In genomic region chr12:131842169-131842568, GRCh38 we compare ENCODE assay signal across 28 cellular contexts.
"Had no signal": no experiment of that assay in that cellular context is flagged by ENCODE, and none has a peak within 500 bp of the region (broad histone marks: within the 10 kb centered on the region; RNA-seq: fewer than 3 reads in every experiment).

No MANE protein-coding gene starts in this region.

- H3K4me3 Mint-ChIP-seq: stimulated activated effector memory CD8-positive, alpha-beta T cell treated with anti-CD3 and anti-CD28 coated beads, Interleukin-12 subunit alpha, Interleukin-12 subunit beta, amount 100 ng/mL, for 72 hours; stimulated activated memory B cell treated with anti-CD40 and anti-IgM and Interleukin-4, amounts not matched to agents 10 μg/mL and 1 μg/mL and 100 μg/mL, for 72 hours; stimulated activated naive B cell treated with anti-CD40 and anti-IgM and Interleukin-4, amounts not matched to agents 10 μg/mL and 1 μg/mL and 100 μg/mL, for 72 hours; stimulated activated naive CD8-positive, alpha-beta T cell treated with anti-CD3 and anti-CD28 coated beads, Interleukin-15, amount 100 ng/mL, for 72 hours; stimulated activated naive CD8-positive, alpha-beta T cell treated with anti-CD3 and anti-CD28 coated beads, Interleukin-15, Interleukin-2, amounts not matched to agents 100 ng/mL and 50 ng/mL, for 24 hours; type B pancreatic cell had no signal

- ATAC-seq: stimulated activated effector memory CD8-positive, alpha-beta T cell treated with anti-CD3 and anti-CD28 coated beads, Interleukin-12 subunit alpha, Interleukin-12 subunit beta, amount 100 ng/mL, for 72 hours; stimulated activated memory B cell treated with anti-CD40 and anti-IgM and Interleukin-4, amounts not matched to agents 10 μg/mL and 1 μg/mL and 100 μg/mL, for 72 hours; stimulated activated naive B cell treated with anti-CD40 and anti-IgM and Interleukin-4, amounts not matched to agents 10 μg/mL and 1 μg/mL and 100 μg/mL, for 72 hours; stimulated activated naive CD8-positive, alpha-beta T cell treated with anti-CD3 and anti-CD28 coated beads, Interleukin-15, amount 100 ng/mL, for 72 hours; stimulated activated naive CD8-positive, alpha-beta T cell treated with anti-CD3 and anti-CD28 coated beads, Interleukin-15, Interleukin-2, amounts not matched to agents 100 U/mL and 50 U/mL, for 24 hours; upper lobe of right lung had no signal

- H3K9me3 Mint-ChIP-seq: stimulated activated effector memory CD8-positive, alpha-beta T cell treated with anti-CD3 and anti-CD28 coated beads, Interleukin-12 subunit alpha, Interleukin-12 subunit beta, amount 100 ng/mL, for 72 hours; stimulated activated memory B cell treated with anti-CD40 and anti-IgM and Interleukin-4, amounts not matched to agents 10 μg/mL and 1 μg/mL and 100 μg/mL, for 72 hours; stimulated activated naive B cell treated with anti-CD40 and anti-IgM and Interleukin-4, amounts not matched to agents 10 μg/mL and 1 μg/mL and 100 μg/mL, for 72 hours; stimulated activated naive CD8-positive, alpha-beta T cell treated with anti-CD3 and anti-CD28 coated beads, Interleukin-15, amount 100 ng/mL, for 72 hours; stimulated activated naive CD8-positive, alpha-beta T cell treated with anti-CD3 and anti-CD28 coated beads, Interleukin-15, Interleukin-2, amounts not matched to agents 100 ng/mL and 50 ng/mL, for 24 hours; type B pancreatic cell had no signal

- H3K27ac Mint-ChIP-seq: stimulated activated effector memory CD8-positive, alpha-beta T cell treated with anti-CD3 and anti-CD28 coated beads, Interleukin-12 subunit alpha, Interleukin-12 subunit beta, amount 100 ng/mL, for 72 hours; stimulated activated memory B cell treated with anti-CD40 and anti-IgM and Interleukin-4, amounts not matched to agents 10 μg/mL and 1 μg/mL and 100 μg/mL, for 72 hours; stimulated activated naive B cell treated with anti-CD40 and anti-IgM and Interleukin-4, amounts not matched to agents 10 μg/mL and 1 μg/mL and 100 μg/mL, for 72 hours; stimulated activated naive CD8-positive, alpha-beta T cell treated with anti-CD3 and anti-CD28 coated beads, Interleukin-15, amount 100 ng/mL, for 72 hours; stimulated activated naive CD8-positive, alpha-beta T cell treated with anti-CD3 and anti-CD28 coated beads, Interleukin-15, Interleukin-2, amounts not matched to agents 100 ng/mL and 50 ng/mL, for 24 hours; type B pancreatic cell had no signal

- DNase-seq: stimulated activated CD4-positive, alpha-beta T cell treated with anti-CD3 and anti-CD28 coated beads, Interleukin-2, amount 100 ng/mL, for 48 hours; stimulated activated CD4-positive, alpha-beta T cell treated with anti-CD3 and anti-CD28 coated beads, Interleukin-4, amount 100 ng/mL, for 1 hour; stimulated activated CD4-positive, alpha-beta T cell treated with anti-CD3 and anti-CD28 coated beads, Interleukin-4, amount 100 ng/mL, for 24 hours; stimulated activated CD4-positive, alpha-beta T cell treated with anti-CD3 and anti-CD28 coated beads, Interleukin-4, amount 100 ng/mL, for 4 hours; stimulated activated CD8-positive, alpha-beta memory T cell treated with anti-CD3 and anti-CD28 coated beads, Interleukin-4, amount 100 ng/mL, for 48 hours; stimulated activated naive B cell treated with anti-CD40 and anti-IgM and Interleukin-4, amounts not matched to agents 10 μg/mL and 1 μg/mL and 100 μg/mL, for 72 hours; stimulated activated naive CD4-positive, alpha-beta T cell; stimulated activated naive CD4-positive, alpha-beta T cell treated with Interleukin-2 at 50 U/mL for 16 hours; stimulated activated naive CD8-positive, alpha-beta T cell treated with anti-CD3 and anti-CD28 coated beads, Interleukin-15, amount 100 ng/mL, for 72 hours; stimulated activated naive CD8-positive, alpha-beta T cell treated with anti-CD3 and anti-CD28 coated beads, Interleukin-15, Interleukin-2, amounts not matched to agents 100 U/mL and 50 U/mL, for 24 hours; stomach; substantia nigra; testis; thyroid gland; tibial artery; transverse colon; trophoblast cell; upper lobe of left lung; upper lobe of right lung; uterus had no signal

- H3K4me3 ChIP-seq: stomach, suprapubic skin, testis, thoracic aorta, thyroid gland, tibial artery, tibial nerve, transverse colon, upper lobe of left lung, upper lobe of right lung, uterus, vagina had no signal

- H3K4me1 Mint-ChIP-seq: stimulated activated effector memory CD8-positive, alpha-beta T cell treated with anti-CD3 and anti-CD28 coated beads, Interleukin-12 subunit alpha, Interleukin-12 subunit beta, amount 100 ng/mL, for 72 hours; stimulated activated memory B cell treated with anti-CD40 and anti-IgM and Interleukin-4, amounts not matched to agents 10 μg/mL and 1 μg/mL and 100 μg/mL, for 72 hours; stimulated activated naive B cell treated with anti-CD40 and anti-IgM and Interleukin-4, amounts not matched to agents 10 μg/mL and 1 μg/mL and 100 μg/mL, for 72 hours; stimulated activated naive CD8-positive, alpha-beta T cell treated with anti-CD3 and anti-CD28 coated beads, Interleukin-15, amount 100 ng/mL, for 72 hours had no signal

- H3K36me3 ChIP-seq: thoracic aorta, thyroid gland, transverse colon, upper lobe of left lung, upper lobe of right lung, uterus, vagina had no signal

- H3K36me3 Mint-ChIP-seq: stimulated activated effector memory CD8-positive, alpha-beta T cell treated with anti-CD3 and anti-CD28 coated beads, Interleukin-12 subunit alpha, Interleukin-12 subunit beta, amount 100 ng/mL, for 72 hours; stimulated activated memory B cell treated with anti-CD40 and anti-IgM and Interleukin-4, amounts not matched to agents 10 μg/mL and 1 μg/mL and 100 μg/mL, for 72 hours; type B pancreatic cell had no signal

- H3K9me3 ChIP-seq: stomach, suprapubic skin, testis, thoracic aorta, thyroid gland, tibial artery, tibial nerve, transverse colon, upper lobe of left lung, upper lobe of right lung, uterus, vagina had no signal

- H3K4me1 ChIP-seq: stomach, suprapubic skin, testis, thyroid gland, tibial artery, tibial nerve, transverse colon, upper lobe of left lung, upper lobe of right lung, uterus, vagina had no signal

- H3K27me3 Mint-ChIP-seq: stimulated activated memory B cell treated with anti-CD40 and anti-IgM and Interleukin-4, amounts not matched to agents 10 μg/mL and 1 μg/mL and 100 μg/mL, for 72 hours; stimulated activated naive B cell treated with anti-CD40 and anti-IgM and Interleukin-4, amounts not matched to agents 10 μg/mL and 1 μg/mL and 100 μg/mL, for 72 hours; stimulated activated naive CD8-positive, alpha-beta T cell treated with anti-CD3 and anti-CD28 coated beads, Interleukin-15, amount 100 ng/mL, for 72 hours; stimulated activated naive CD8-positive, alpha-beta T cell treated with anti-CD3 and anti-CD28 coated beads, Interleukin-15, Interleukin-2, amounts not matched to agents 100 ng/mL and 50 ng/mL, for 24 hours; type B pancreatic cell had no signal

- H3K27ac ChIP-seq: stomach, suprapubic skin, testis, thoracic aorta, thyroid gland, tibial artery, tibial nerve, transverse colon, upper lobe of left lung, upper lobe of right lung, uterus, vagina had no signal

- H3K27me3 ChIP-seq: suprapubic skin, testis, thyroid gland, tibial nerve, transverse colon, upper lobe of left lung, uterus, vagina had no signal
